ENCODE assay signal across 29 cellular contexts in genomic region chr2:70680735-70681134, GRCh38.
"Had no signal": no experiment of that assay in that cellular context is flagged by ENCODE, and none has a peak within 500 bp of the region (broad histone marks: within the 10 kb centered on the region; RNA-seq: fewer than 3 reads in every experiment).

No MANE protein-coding gene starts in this region.

- DNase-seq: MM.1S, MV-4-11, NCI-H1092, NCI-H1105, NCI-H1417 treated with DMSO at 0.1 percent for 48 hours, NCI-H1436 treated with DMSO at 0.1 percent for 48 hours, NCI-H1694 treated with DMSO at 0.1 percent for 48 hours, NCI-H187 treated with DMSO at 0.1 percent for 48 hours, NCI-H2029, NCI-H2081, NCI-H2171 treated with DMSO at 0.1 percent for 48 hours, NCI-H2227 treated with DMSO at 0.1 percent for 48 hours, NCI-H345, NCI-H446, NCI-H510A treated with DMSO at 0.1 percent for 48 hours, NCI-H524 treated with DMSO at 0.1 percent for 48 hours, NCI-H526 treated with DMSO at 0.1 percent for 48 hours, NCI-H774, PC-9, SHP77, SIG-M5, SJCRH30, T-cell had no signal

- ATAC-seq: Panc1, Right ventricle myocardium inferior, SK-N-SH treated with all-trans-retinoic acid at 6 μM for 48 hours, T-cell had no signal

- H3K4me1 ChIP-seq: SJCRH30 had no signal

- H3K4me3 ChIP-seq: PC-9, SJCRH30, SK-N-MC had no signal

- H3K36me3 ChIP-seq: SJCRH30 had no signal

- H3K27ac ChIP-seq: PC-9, RWPE1, SJCRH30, SK-N-MC had no signal

- FAIRE-seq: RCC 7860 had no signal
